ENCODE assay signal across 22 cellular contexts in the genomic region with DNA sequence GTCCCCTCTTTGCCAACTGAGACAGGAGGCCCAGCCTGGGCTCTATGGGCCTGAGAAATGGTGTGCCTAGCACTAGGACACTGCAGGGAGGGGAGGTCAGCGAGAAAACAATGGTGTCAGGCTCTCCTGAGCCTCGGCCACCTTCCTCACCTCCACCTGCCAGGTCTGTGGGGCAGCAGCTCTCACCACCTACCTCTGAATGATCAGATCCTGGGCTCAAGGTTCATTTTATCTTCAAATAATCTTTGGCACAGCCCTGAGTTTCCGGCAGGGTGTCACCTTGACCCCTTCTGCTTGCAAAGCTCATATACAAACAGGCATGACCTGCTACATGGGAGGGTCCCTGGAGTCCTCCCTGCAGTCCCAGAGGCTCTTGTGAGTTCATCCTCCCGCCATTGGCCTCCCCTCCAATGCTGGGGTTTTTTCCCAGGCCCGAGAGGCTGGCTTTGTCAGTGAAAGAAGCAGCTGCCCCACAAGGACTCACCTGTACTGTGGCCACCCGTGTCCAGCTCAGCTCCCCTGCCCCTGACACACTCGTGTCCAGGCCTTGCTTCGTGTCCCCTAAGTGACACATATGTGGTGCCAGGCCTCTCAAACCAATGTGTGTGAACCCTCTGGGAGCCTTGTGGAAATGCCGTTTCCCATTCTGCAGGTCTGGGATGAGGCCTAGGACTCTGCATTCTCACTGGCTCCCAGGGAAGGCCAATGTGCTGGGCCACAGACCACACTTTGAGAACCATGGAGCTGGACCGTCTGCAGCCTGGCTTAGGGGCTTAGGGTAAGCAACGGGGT.
"Had no signal": no experiment of that assay in that cellular context is flagged by ENCODE, and none has a peak within 500 bp of the region (broad histone marks: within the 10 kb centered on the region; RNA-seq: fewer than 3 reads in every experiment).

No MANE protein-coding gene starts in this region.

- DNase-seq: activated CD4-positive, alpha-beta memory T cell treated with anti-CD3 and anti-CD28 coated beads, Interleukin-2, amount 10 ng/mL, durations not matched to agents 7 days and 5 days; activated CD4-positive, alpha-beta T cell treated with anti-CD3 and anti-CD28 coated beads for 48 hours; activated CD4-positive, CD25-positive, alpha-beta regulatory T cell; activated CD8-positive, alpha-beta memory T cell treated with anti-CD3 and anti-CD28 coated beads, Interleukin-2, amount 10 ng/mL, durations not matched to agents 7 days and 5 days; activated naive CD4-positive, alpha-beta T cell; activated naive CD8-positive, alpha-beta T cell treated with anti-CD3 and anti-CD28 coated beads for 36 hours; body of pancreas; central memory CD4-positive, alpha-beta T cell; heart right ventricle; immature natural killer cell; kidney glomerular epithelial cell; nucleus accumbens; retina; stimulated activated CD4-positive, alpha-beta T cell treated with anti-CD3 and anti-CD28 coated beads, Interleukin-12 subunit alpha, Interleukin-12 subunit beta, amount 100 ng/mL, for 4 hours; stimulated activated CD4-positive, alpha-beta T cell treated with anti-CD3 and anti-CD28 coated beads, Interleukin-1b, Interleukin-23, amount 100 ng/mL, for 48 hours; stimulated activated CD8-positive, alpha-beta memory T cell treated with anti-CD3 and anti-CD28 coated beads, Interleukin-4, amount 100 ng/mL, for 48 hours; stimulated activated naive CD4-positive, alpha-beta T cell treated with Interleukin-2 at 50 U/mL for 16 hours; T1000; trophoblast cell had no signal

- H3K9me3 ChIP-seq: body of pancreas, heart right ventricle, suprapubic skin, vagina had no signal

- H3K27ac ChIP-seq: body of pancreas, heart right ventricle, suprapubic skin, vagina had no signal

- H3K36me3 ChIP-seq: heart right ventricle, suprapubic skin, vagina had no signal

- H3K4me3 ChIP-seq: body of pancreas, heart right ventricle, suprapubic skin, vagina had no signal

- H3K27me3 ChIP-seq: body of pancreas, heart right ventricle, suprapubic skin, vagina had no signal

- ATAC-seq: activated CD8-positive, alpha-beta memory T cell treated with anti-CD3 and anti-CD28 coated beads, Interleukin-2, amount 10 ng/mL, durations not matched to agents 7 days and 5 days; activated T-helper 17 cell treated with anti-CD3 and anti-CD28 coated beads, Interleukin-2, amount 50 U/mL, for 72 hours; body of pancreas; heart right ventricle had no signal
